In genomic region chr12:68175566-68176033, GRCh38 we compare ENCODE assay signal across 10 cellular contexts. TPM values are rescaled to one million over a fixed set of nuclear protein-coding genes. Genes with fewer than 3 reads are reported as not detected.
DNase-seq lines count a peak whose midpoint lies in the region; ATAC-seq and TF ChIP-seq lines count a peak whose summit lies in the region.
"Had no signal": no experiment of that assay in that cellular context is flagged by ENCODE, and none has a peak within 500 bp of the region (broad histone marks: within the 10 kb centered on the region; RNA-seq: fewer than 3 reads in every experiment).

No MANE protein-coding gene starts in this region.

- no peaks in the 10 kb centered on the region for H3K27me3 ChIP-seq in prostate gland (replicated peaks; ENCODE audit: insufficient read depth)
- no peaks in the 10 kb centered on the region for H3K27me3 ChIP-seq in tibial artery
- H3K27me3 ChIP-seq in mesenchymal stem cell (ENCODE audit: control insufficient read depth in 1 of 2, insufficient read depth in 1 of 2, low read length in 2 of 2) = peaks cover 0 to 29% of the 10 kb centered on the region in 2 experiments
- H3K27me3 ChIP-seq: heart left ventricle had no signal

- H3K9me3 ChIP-seq in mucosa of descending colon = no peaks in the 10 kb centered on the region
- H3K9me3 ChIP-seq in prostate gland = no peaks in the 10 kb centered on the region
- H3K9me3 ChIP-seq in tibial artery = no peaks in the 10 kb centered on the region
- H3K9me3 ChIP-seq in mesenchymal stem cell (ENCODE audit: control insufficient read depth, low read length) = no peaks in the 10 kb centered on the region
- H3K9me3 ChIP-seq: heart left ventricle had no signal

- intact Hi-C loops in mucosa of descending colon (cut with DNase I, micrococcal nuclease) = no loop called here
- intact Hi-C loops in prostate gland (cut with DNase I) = no loop called here
- intact Hi-C loops in tibial artery (cut with DNase I; ENCODE audit: low total_unique reads) = no loop called here

- H3K4ac ChIP-seq in mesenchymal stem cell (ENCODE audit: low read depth in 1 of 2, low read length in 2 of 2) = no peak overlapping the region

- no peak overlapping the region for H3K9ac ChIP-seq in mesenchymal stem cell (ENCODE audit: low read length)

- no peak overlapping the region for H2AK5ac ChIP-seq in mesenchymal stem cell (ENCODE audit: low read length, severe bottlenecking)

- no peak overlapping the region for H3K23ac ChIP-seq in mesenchymal stem cell (ENCODE audit: low read length in 2 of 2)

- no peak overlapping the region for H2BK5ac ChIP-seq in mesenchymal stem cell (ENCODE audit: low read depth, low read length, poor library complexity, severe bottlenecking)

- H3K4me3 ChIP-seq in mucosa of descending colon (no peak overlapping the region), prostate gland (no peak overlapping the region), tibial artery (no peak overlapping the region), mesenchymal stem cell (ENCODE audit: insufficient read depth in 1 of 2, low read depth in 1 of 2, low read length in 2 of 2) (no peak overlapping the region)
- H3K4me3 ChIP-seq: heart left ventricle had no signal

- no peak overlapping the region for H4K91ac ChIP-seq in mesenchymal stem cell (ENCODE audit: low read length)

- peak; percentile 93 for ATAC-seq in GM18868 (IDR thresholded peaks at IDR 0.05; ENCODE audit: unreplicated experiment)
- ATAC-seq in HG03039 (IDR thresholded peaks at IDR 0.05; ENCODE audit: unreplicated experiment) = peak; percentile 87
- peak; percentile 73 for ATAC-seq in mucosa of descending colon

- no peak for TF ChIP-seq POLR2A in prostate gland (IDR thresholded peaks at IDR 0.05)

- H3K36me3 ChIP-seq in mucosa of descending colon (ENCODE audit: low read depth) (no peaks in the 10 kb centered on the region), prostate gland (no peaks in the 10 kb centered on the region), tibial artery (no peaks in the 10 kb centered on the region), mesenchymal stem cell (ENCODE audit: control insufficient read depth in 1 of 2, insufficient read depth in 2 of 2, low read depth in 1 of 2, low read length in 2 of 2) (no peaks in the 10 kb centered on the region)
- H3K36me3 ChIP-seq: heart left ventricle had no signal

- 69% methylated on average over 4 of the region's 4 CpGs for WGBS in prostate gland
- WGBS in mesenchymal stem cell = 61% methylated on average over 4 of the region's 4 CpGs

- no peak overlapping the region for H2BK15ac ChIP-seq in mesenchymal stem cell (ENCODE audit: low read depth, poor library complexity, severe bottlenecking)

- no peak overlapping the region for H2BK12ac ChIP-seq in mesenchymal stem cell (ENCODE audit: low read length in 2 of 2)

- H2AFZ ChIP-seq in mesenchymal stem cell (ENCODE audit: low read depth, low read length) = no peak overlapping the region

- H3K27ac ChIP-seq in prostate gland = no peak overlapping the region
- no peak overlapping the region for H3K27ac ChIP-seq in tibial artery
- H3K27ac ChIP-seq in mesenchymal stem cell (ENCODE audit: low read length, poor library complexity, severe bottlenecking) = no peak overlapping the region
- H3K27ac ChIP-seq: heart left ventricle had no signal

- H3K4me1 ChIP-seq in mucosa of descending colon (ENCODE audit: low read depth) (no peaks in the 10 kb centered on the region), prostate gland (replicated peaks) (no peaks in the 10 kb centered on the region), tibial artery (no peaks in the 10 kb centered on the region), mesenchymal stem cell (ENCODE audit: control insufficient read depth, insufficient read depth, low read depth, low read length) (no peaks in the 10 kb centered on the region)

- no peak overlapping the region for H4K8ac ChIP-seq in mesenchymal stem cell (ENCODE audit: low read length)

- DNase-seq in activated CD4-positive, alpha-beta T cell treated with anti-CD3 and anti-CD28 coated beads, Interleukin-2, amount 50 U/mL, for 1 hour = peak; percentile 46
- DNase-seq in mucosa of descending colon (peak in 1 of 3 donors; percentile 4), prostate gland (ENCODE audit: low spot score) (no peak), OCI-M2 (lab: John Stamatoyannopoulos, UW; ENCODE audit: unreplicated experiment) (no peak), tibial artery (no peak), mesenchymal stem cell (no peak)
- DNase-seq: heart left ventricle had no signal

- no peak overlapping the region for H3K14ac ChIP-seq in mesenchymal stem cell (ENCODE audit: low read length in 2 of 2)

- H3K18ac ChIP-seq in mesenchymal stem cell (ENCODE audit: low read depth in 1 of 2, low read length in 2 of 2) = no peak overlapping the region

- H2BK120ac ChIP-seq in mesenchymal stem cell (ENCODE audit: low read depth, low read length) = no peak overlapping the region

- TF ChIP-seq CTCF in mucosa of descending colon (IDR thresholded peaks at IDR 0.05) (no peak), prostate gland (IDR thresholded peaks at IDR 0.05) (no peak), tibial artery (IDR thresholded peaks at IDR 0.05) (no peak)

- H3K79me1 ChIP-seq in mesenchymal stem cell (replicated peaks; ENCODE audit: low read length, poor library complexity, severe bottlenecking) = no peaks in the 10 kb centered on the region

- H3K4me2 ChIP-seq in mesenchymal stem cell (ENCODE audit: low read length, poor library complexity, severe bottlenecking) = no peak overlapping the region

RNA-seq across cellular contexts. Expression of gene IFNG, which starts 16.1 kb away (rescaled TPM):
- total RNA-seq in mucosa of descending colon = not detected
- not detected for total RNA-seq in prostate gland
- polyA plus RNA-seq in mesenchymal stem cell (2013, experiment 1 of 2) = not detected
- not detected for polyA plus RNA-seq in mesenchymal stem cell (2013, experiment 2 of 2)
- total RNA-seq: LHCN-M2 had no signal
- polyA plus RNA-seq: heart left ventricle had no signal

RNA-seq across cellular contexts. Expression of gene IL26, which starts 50.0 kb away (rescaled TPM):
- not detected for total RNA-seq in mucosa of descending colon
- not detected for total RNA-seq in prostate gland
- not detected for polyA plus RNA-seq in mesenchymal stem cell (2013, experiment 1 of 2)
- not detected for polyA plus RNA-seq in mesenchymal stem cell (2013, experiment 2 of 2)
- total RNA-seq: heart left ventricle, LHCN-M2 had no signal
- polyA plus RNA-seq: heart left ventricle had no signal
